Comparison of ENCODE assay signal across 1 cellular context in genomic region chr2:200329798-200330197, GRCh38.
TF ChIP-seq lines count a peak whose summit lies in the region.

No MANE protein-coding gene starts in this region.

TF ChIP-seq in K562, 482 proteins besides CTCF, POLR2A, EP300 and RAD21 (continued from another document):
- TF ChIP-seq FOXK1 (CRISPR knock-in tag; IDR thresholded peaks at IDR 0.05; ENCODE audit: borderline replicate concordance) (no peak), NR1H2 (CRISPR knock-in tag; IDR thresholded peaks at IDR 0.05) (no peak), SMAD2 (IDR thresholded peaks at IDR 0.05; ENCODE audit: low read depth, low read length) (no peak), ZNF398 (CRISPR knock-in tag; IDR thresholded peaks at IDR 0.05) (no peak), SUPT5H (IDR thresholded peaks at IDR 0.05) (no peak), DACH1 (IDR thresholded peaks at IDR 0.05; ENCODE audit: partially characterized antibody) (no peak), TGIF2 (CRISPR knock-in tag; IDR thresholded peaks at IDR 0.05) (no peak), FOXP1 (CRISPR knock-in tag; IDR thresholded peaks at IDR 0.05) (no peak), ZFP1 (CRISPR knock-in tag; IDR thresholded peaks at IDR 0.05) (no peak), ZNF24 (IDR thresholded peaks at IDR 0.05) (no peak)
TF ChIP-seq in K562: peak in this region for 0.
